20 cellular contexts compared by ENCODE assay signal in the genomic region with DNA sequence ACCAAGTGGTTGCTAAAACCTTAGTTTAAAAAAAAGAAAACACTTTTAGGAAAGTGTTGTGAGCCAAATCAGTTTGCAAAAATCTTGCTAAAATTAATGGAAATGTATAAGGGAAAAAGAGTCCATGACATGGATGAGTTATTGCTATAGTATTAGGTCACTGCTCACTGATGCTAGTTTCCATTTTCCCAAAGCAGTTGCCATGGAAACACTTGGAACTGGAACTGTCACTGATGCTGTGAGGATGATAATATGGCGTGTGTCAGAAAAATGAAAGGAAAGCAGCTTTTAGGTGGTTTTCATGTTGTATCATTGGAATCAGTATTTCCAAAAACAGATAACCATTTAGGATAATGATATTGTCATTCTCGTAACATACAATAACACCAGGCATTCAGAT.
DNase-seq lines count a peak whose midpoint lies in the region; ATAC-seq lines count a peak whose summit lies in the region.
"Had no signal": no experiment of that assay in that cellular context is flagged by ENCODE, and none has a peak within 500 bp of the region (broad histone marks: within the 10 kb centered on the region; RNA-seq: fewer than 3 reads in every experiment).

No MANE protein-coding gene starts in this region.

- no peak for ATAC-seq in activated naive CD8-positive, alpha-beta T cell treated with anti-CD3 and anti-CD28 coated beads, Interleukin-2, amount 50 U/mL, for 24 hours
- ATAC-seq in GM21528 (IDR thresholded peaks at IDR 0.05; ENCODE audit: low FRiP score, unreplicated experiment) (no peak), left lobe of liver (no peak)
- ATAC-seq: HCT116, Panc1 had no signal

- no peaks in the 10 kb centered on the region for H3K4me1 Mint-ChIP-seq in activated naive CD8-positive, alpha-beta T cell treated with anti-CD3 and anti-CD28 coated beads, Interleukin-2, amount 50 U/mL, for 24 hours

- DNase-seq in G401 (ENCODE audit: low spot score) (peak; percentile 91), NCI-H2227 (lab: John Stamatoyannopoulos, UW; ENCODE audit: unreplicated experiment) (peak; percentile 68), cerebellum (ENCODE audit: low spot score) (peak; percentile 80), pons (ENCODE audit: low spot score) (peak; percentile 31), left lobe of liver (ENCODE audit: low spot score) (no peak)
- no peak for DNase-seq in activated naive CD8-positive, alpha-beta T cell treated with anti-CD3 and anti-CD28 coated beads, Interleukin-2, amount 50 U/mL, for 24 hours
- DNase-seq: CD4-positive, alpha-beta T cell; COR-L47; DND-41; GOT3; IMR-90; NCI-H1105; NCI-H2029 treated with DMSO at 0.1 percent for 48 hours; NCI-H510A; NCI-H774; NK-92 treated with Interleukin-12 subunit alpha and Interleukin-12 subunit beta, amount 100 ng/mL, for 24 hours; SIG-M5 had no signal

- H3K4me3 Mint-ChIP-seq in activated naive CD8-positive, alpha-beta T cell treated with anti-CD3 and anti-CD28 coated beads, Interleukin-2, amount 50 U/mL, for 24 hours, result no peak overlapping the region
- H3K4me3 Mint-ChIP-seq: CD4-positive, alpha-beta T cell had no signal

- in situ Hi-C loops in G401 (cut with HindIII; ENCODE audit: low sequenced_read_pairs), result no loop called here

- H3K9me3 Mint-ChIP-seq in activated naive CD8-positive, alpha-beta T cell treated with anti-CD3 and anti-CD28 coated beads, Interleukin-2, amount 50 U/mL, for 24 hours, result no peaks in the 10 kb centered on the region
- H3K9me3 Mint-ChIP-seq: CD4-positive, alpha-beta T cell had no signal

- H3K27ac Mint-ChIP-seq in activated naive CD8-positive, alpha-beta T cell treated with anti-CD3 and anti-CD28 coated beads, Interleukin-2, amount 50 U/mL, for 24 hours, result no peak overlapping the region
- H3K27ac Mint-ChIP-seq: CD4-positive, alpha-beta T cell had no signal

- H3K36me3 Mint-ChIP-seq in activated naive CD8-positive, alpha-beta T cell treated with anti-CD3 and anti-CD28 coated beads, Interleukin-2, amount 50 U/mL, for 24 hours (ENCODE audit: low read depth), result no peaks in the 10 kb centered on the region

- no peaks in the 10 kb centered on the region for H3K27me3 Mint-ChIP-seq in activated naive CD8-positive, alpha-beta T cell treated with anti-CD3 and anti-CD28 coated beads, Interleukin-2, amount 50 U/mL, for 24 hours
- H3K27me3 Mint-ChIP-seq: CD4-positive, alpha-beta T cell had no signal

Comparison
In these comparisons a context has a peak if more than half of its experiments do, and no peak if none do; other contexts are left out.
1. DNase-seq: peak in G401 (single experiment), NCI-H2227 (single experiment), cerebellum (single experiment) and pons (single experiment); none in activated naive CD8-positive, alpha-beta T cell treated with anti-CD3 and anti-CD28 coated beads, Interleukin-2, amount 50 U/mL, for 24 hours (single experiment) and left lobe of liver (single experiment).